In the genomic region with DNA sequence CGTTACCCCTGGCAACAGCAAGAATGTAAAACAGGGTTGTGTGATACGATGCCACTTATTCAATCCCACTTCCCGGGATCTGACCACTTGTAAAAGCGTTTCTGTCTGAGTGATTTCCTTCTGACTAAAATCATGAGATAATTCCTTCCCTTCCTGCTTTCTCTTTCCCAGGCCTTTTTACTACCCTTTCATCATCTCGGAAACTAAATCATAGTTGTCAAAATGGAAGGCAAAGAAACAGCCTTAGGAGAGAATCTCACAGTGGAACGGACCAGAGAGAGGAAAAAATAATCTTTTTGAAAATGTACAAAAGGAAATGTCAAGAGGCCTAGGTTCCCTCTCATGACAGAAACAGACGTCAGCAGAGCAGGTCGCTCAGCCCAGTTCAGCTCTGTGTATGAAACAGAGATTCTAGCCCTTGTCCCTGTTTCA, we compare ENCODE assay signal across 11 cellular contexts. TPM values are rescaled to one million over a fixed set of nuclear protein-coding genes. Genes with fewer than 3 reads are reported as not detected.
A peak's percentile ranks its signal among the peaks of the same experiment; 100 is the strongest.
DNase-seq lines count a peak whose midpoint lies in the region; ATAC-seq and TF ChIP-seq lines count a peak whose summit lies in the region.
"Had no signal": no experiment of that assay in that cellular context is flagged by ENCODE, and none has a peak within 500 bp of the region (broad histone marks: within the 10 kb centered on the region; RNA-seq: fewer than 3 reads in every experiment).

No MANE protein-coding gene starts in this region.

- peaks cover 31% of the 10 kb centered on the region for H3K4me1 Mint-ChIP-seq in mesothelial cell of epicardium

- H3K4me3 ChIP-seq in dorsolateral prefrontal cortex (peak overlapping the region in 30 of 59 donors; percentile 2 to 42 (median 18)), upper lobe of right lung (no peak overlapping the region)
- no peak overlapping the region for H3K4me3 ChIP-seq in effector memory CD4-positive, alpha-beta T cell (ENCODE audit: insufficient read depth, low read depth, low read length, poor library complexity, severe bottlenecking)
- H3K4me3 ChIP-seq: SJCRH30 had no signal

- H3K27me3 ChIP-seq in dorsolateral prefrontal cortex (no peaks in the 10 kb centered on the region), upper lobe of right lung (no peaks in the 10 kb centered on the region)
- no peaks in the 10 kb centered on the region for H3K27me3 ChIP-seq in effector memory CD4-positive, alpha-beta T cell (replicated peaks; ENCODE audit: control insufficient read depth, insufficient read depth, low read length, poor library complexity, severe bottlenecking)
- H3K27me3 ChIP-seq: SJCRH30 had no signal

- ATAC-seq in upper lobe of right lung = no peak
- ATAC-seq: activated T-cell treated with anti-CD3 and anti-CD28 coated beads, Interleukin-2, amount 50 U/mL, for 72 hours had no signal

- H3K36me3 Mint-ChIP-seq in mesothelial cell of epicardium = no peaks in the 10 kb centered on the region

- H3K27me3 Mint-ChIP-seq in mesothelial cell of epicardium (ENCODE audit: low read depth) = no peaks in the 10 kb centered on the region

- TF ChIP-seq CTCF in dorsolateral prefrontal cortex (IDR thresholded peaks at IDR 0.05 in 54 of 56, conservative IDR thresholded peaks at IDR 0.05 in 2 of 56; ENCODE audit: low read depth in 1 of 56, partially characterized antibody in 56 of 56) (no peak), mesothelial cell of epicardium (IDR thresholded peaks at IDR 0.05; ENCODE audit: unreplicated experiment) (no peak), upper lobe of right lung (IDR thresholded peaks at IDR 0.05) (no peak)

- H3K36me3 ChIP-seq in upper lobe of right lung = no peaks in the 10 kb centered on the region
- no peaks in the 10 kb centered on the region for H3K36me3 ChIP-seq in effector memory CD4-positive, alpha-beta T cell (ENCODE audit: control insufficient read depth, insufficient read depth, low read length)
- H3K36me3 ChIP-seq: SJCRH30 had no signal

- intact Hi-C loops in dorsolateral prefrontal cortex (cut with DNase I) = loop anchor here (5.0 kb wide), 1 partner anchor 32 kb away; no protein-coding TSS in a partner anchor
- intact Hi-C loops in upper lobe of right lung (cut with DNase I) = no loop called here

- no peaks in the 10 kb centered on the region for H3K9me3 ChIP-seq in upper lobe of right lung
- no peaks in the 10 kb centered on the region for H3K9me3 ChIP-seq in effector memory CD4-positive, alpha-beta T cell (ENCODE audit: control insufficient read depth, low read length)
- H3K9me3 ChIP-seq: SJCRH30 had no signal

- peaks cover 10% of the 10 kb centered on the region for H3K4me1 ChIP-seq in upper lobe of right lung
- no peaks in the 10 kb centered on the region for H3K4me1 ChIP-seq in effector memory CD4-positive, alpha-beta T cell (ENCODE audit: control insufficient read depth, insufficient read depth, low read length, poor library complexity, severe bottlenecking)
- H3K4me1 ChIP-seq: SJCRH30 had no signal

- H3K27ac Mint-ChIP-seq in mesothelial cell of epicardium = peak overlapping the region; percentile 94
- H3K27ac Mint-ChIP-seq: activated T-cell treated with anti-CD3 and anti-CD28 coated beads, Interleukin-2, amount 50 U/mL, for 72 hours had no signal

- DNase-seq in NCI-H510A treated with DMSO at 0.1 percent for 48 hours (lab: John Stamatoyannopoulos, UW) = peak; percentile 26
- no peak for DNase-seq in NCI-H510A (lab: John Stamatoyannopoulos, UW)
- DNase-seq in dorsolateral prefrontal cortex = no peak
- no peak for DNase-seq in mesothelial cell of epicardium (ENCODE audit: low spot score in 2 of 2, unreplicated experiment in 2 of 2)
- DNase-seq in upper lobe of right lung = no peak
- no peak for DNase-seq in effector memory CD4-positive, alpha-beta T cell
- no peak for DNase-seq in NAMALWA (ENCODE audit: low spot score)
- DNase-seq in stimulated activated CD4-positive, alpha-beta T cell treated with anti-CD3 and anti-CD28 coated beads, Interleukin-2, amount 100 ng/mL, for 48 hours = no peak
- DNase-seq: activated T-cell treated with anti-CD3 and anti-CD28 coated beads, Interleukin-2, amount 50 U/mL, for 72 hours; SJCRH30; stimulated activated CD4-positive, alpha-beta T cell treated with anti-CD3 and anti-CD28 coated beads, Interleukin-4, amount 100 ng/mL, for 1 hour had no signal

- H3K9me3 Mint-ChIP-seq in mesothelial cell of epicardium = no peaks in the 10 kb centered on the region
- H3K9me3 Mint-ChIP-seq: activated T-cell treated with anti-CD3 and anti-CD28 coated beads, Interleukin-2, amount 50 U/mL, for 72 hours had no signal

- peak overlapping the region; percentile 22 for H3K4me3 Mint-ChIP-seq in mesothelial cell of epicardium
- H3K4me3 Mint-ChIP-seq: activated T-cell treated with anti-CD3 and anti-CD28 coated beads, Interleukin-2, amount 50 U/mL, for 72 hours had no signal

- peak overlapping the region in 58 of 59 donors; percentile 49 to 98 (median 93) for H3K27ac ChIP-seq in dorsolateral prefrontal cortex
- H3K27ac ChIP-seq in upper lobe of right lung = peak overlapping the region; percentile 11
- no peak overlapping the region for H3K27ac ChIP-seq in effector memory CD4-positive, alpha-beta T cell (ENCODE audit: insufficient read depth, low read length, poor library complexity, severe bottlenecking)
- H3K27ac ChIP-seq: SJCRH30 had no signal

RNA-seq across cellular contexts. Expression of gene DIP2C, which starts 29.7 kb away (rescaled TPM):
- total RNA-seq in dorsolateral prefrontal cortex = 100 to 1,000 TPM in 1 of 120 experiments, 10 to 100 TPM in 119; 39.6 to 102 (median 58.2) TPM
- 30.3 to 30.8 TPM (median 30.6 TPM) in 3 replicates for total RNA-seq in mesothelial cell of epicardium
- total RNA-seq in upper lobe of right lung = 17.3 TPM

Comparison
In these comparisons a context has a peak if more than half of its experiments do, and no peak if none do; other contexts are left out.
1. H3K4me3 ChIP-seq: peak in dorsolateral prefrontal cortex (30 of 59); none in upper lobe of right lung (single experiment) and effector memory CD4-positive, alpha-beta T cell (single experiment).